In the genomic region with DNA sequence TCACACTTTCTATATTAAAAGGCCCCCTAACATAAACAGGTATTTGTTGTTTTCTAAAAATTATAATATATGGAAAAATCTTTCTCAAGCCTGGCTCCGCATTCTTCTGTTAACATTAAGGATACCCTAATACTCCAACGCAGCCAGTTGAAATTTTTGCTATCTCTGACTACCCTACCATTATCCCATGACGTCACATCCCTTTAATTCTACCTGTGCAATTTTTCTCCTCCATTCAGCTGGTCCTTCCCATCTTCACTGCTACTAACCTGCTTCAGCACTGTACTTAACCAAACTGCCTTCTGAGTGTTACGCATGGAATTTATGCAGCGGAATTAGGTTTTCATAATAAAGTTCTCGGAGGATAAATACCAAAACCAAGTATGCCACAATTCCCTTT, we compare ENCODE assay signal across 9 cellular contexts. TPM values are rescaled to one million over a fixed set of nuclear protein-coding genes. Genes with fewer than 3 reads are reported as not detected.
DNase-seq lines count a peak whose midpoint lies in the region; ATAC-seq, FAIRE-seq and TF ChIP-seq lines count a peak whose summit lies in the region.
"Had no signal": no experiment of that assay in that cellular context is flagged by ENCODE, and none has a peak within 500 bp of the region (broad histone marks: within the 10 kb centered on the region; RNA-seq: fewer than 3 reads in every experiment).

No MANE protein-coding gene starts in this region.

- H3K79me2 ChIP-seq in DOHH2 (ENCODE audit: control insufficient read depth, low read length) (peaks cover 4% of the 10 kb centered on the region), OCI-LY1 (ENCODE audit: insufficient read depth, low read length) (peaks cover 14% of the 10 kb centered on the region), endothelial cell of umbilical vein (ENCODE audit: control insufficient read depth, insufficient read depth, low read length) (peaks cover 12% of the 10 kb centered on the region), parathyroid adenoma (peaks cover 4% of the 10 kb centered on the region)

- intact Hi-C loops in endothelial cell of umbilical vein (cut with micrococcal nuclease) = loop anchor here (10.0 kb wide), 5 partner anchors 295 to 1735 kb away; a partner anchor contains a TSS

- POLR2A ChIA-PET in endothelial cell of umbilical vein (lab: Charles Lee) = no interaction called here

- in situ Hi-C loops in GM13977 (cut with MboI; ENCODE audit: low pct_unique_long_range_greater_than_20kb, low sequenced_read_pairs, unreplicated experiment) = no loop called here

- CTCF ChIA-PET in endothelial cell of umbilical vein (lab: Charles Lee) = no interaction called here

- H3K27me3 ChIP-seq in DOHH2 (ENCODE audit: control insufficient read depth, low read length) = no peaks in the 10 kb centered on the region
- H3K27me3 ChIP-seq in OCI-LY1 (ENCODE audit: insufficient read depth, low read length) = no peaks in the 10 kb centered on the region
- no peaks in the 10 kb centered on the region for H3K27me3 ChIP-seq in endothelial cell of umbilical vein (ENCODE audit: control insufficient read depth in 2 of 2, insufficient read depth in 2 of 2, low read length in 2 of 2)
- H3K27me3 ChIP-seq in parathyroid adenoma (ENCODE audit: control insufficient read depth, insufficient read depth, low read length) = no peaks in the 10 kb centered on the region

- no peak for FAIRE-seq in endothelial cell of umbilical vein (lab: Jason Lieb, UNC)

- H3K9ac ChIP-seq in OCI-LY1 (ENCODE audit: low read length) (peak overlapping the region; percentile 90), endothelial cell of umbilical vein (replicated peaks; ENCODE audit: extremely low read depth, insufficient read depth, low read length) (peak overlapping the region; percentile 94), parathyroid adenoma (no peak overlapping the region)

- H3K4me2 ChIP-seq in DOHH2 (ENCODE audit: low read length) (peak overlapping the region; percentile 84), OCI-LY1 (ENCODE audit: low read length) (peak overlapping the region; percentile 98), endothelial cell of umbilical vein (ENCODE audit: insufficient read depth, low read length) (peak overlapping the region; percentile 87), parathyroid adenoma (ENCODE audit: low read length) (peak overlapping the region; percentile 73)

- H3K9me3 ChIP-seq in DOHH2 (ENCODE audit: control insufficient read depth, insufficient read depth, low read length) (no peaks in the 10 kb centered on the region), OCI-LY1 (ENCODE audit: low read length) (no peaks in the 10 kb centered on the region), endothelial cell of umbilical vein (replicated peaks; ENCODE audit: control insufficient read depth, insufficient read depth, low read length) (no peaks in the 10 kb centered on the region), parathyroid adenoma (ENCODE audit: control insufficient read depth, low read length) (no peaks in the 10 kb centered on the region)

- BruUV-seq in endothelial cell of umbilical vein (replicated peaks; lab: Mats Ljungman, UMichigan) = no TSS peak

- H3K4me1 ChIP-seq in DOHH2 (ENCODE audit: control insufficient read depth, low read length) (peaks cover 35% of the 10 kb centered on the region), OCI-LY1 (ENCODE audit: insufficient read depth, low read length, severe bottlenecking) (peaks cover 24% of the 10 kb centered on the region), endothelial cell of umbilical vein (ENCODE audit: control insufficient read depth, extremely low read depth, insufficient read depth, low read length) (peaks cover 6% of the 10 kb centered on the region), parathyroid adenoma (no peaks in the 10 kb centered on the region)

- H3K9me2 ChIP-seq in DOHH2 (replicated peaks; ENCODE audit: control insufficient read depth, low read length) (no peaks in the 10 kb centered on the region), OCI-LY1 (ENCODE audit: low read depth, low read length) (no peaks in the 10 kb centered on the region)

- H3K27ac ChIP-seq in DOHH2 (ENCODE audit: low read depth, low read length) = peak overlapping the region; percentile 82; the same call in 1 of the 2 replicates
- H3K27ac ChIP-seq in OCI-LY1 (ENCODE audit: low read depth, low read length, poor library complexity, severe bottlenecking) = no peak overlapping the region
- no peak overlapping the region for H3K27ac ChIP-seq in endothelial cell of umbilical vein (ENCODE audit: insufficient read depth, low read depth, low read length)
- H3K27ac ChIP-seq in parathyroid adenoma = no peak overlapping the region

- H3K4me3 ChIP-seq in DOHH2 (ENCODE audit: low read length) (peak overlapping the region; percentile 97), OCI-LY1 (ENCODE audit: low read depth, low read length, poor library complexity, severe bottlenecking) (peak overlapping the region; percentile 91), endothelial cell of umbilical vein (replicated peaks in 1 of 3; ENCODE audit: insufficient read depth in 1 of 3, low read depth in 1 of 3, low read length in 3 of 3) (peak overlapping the region; percentile 71 to 91 (median 77)), parathyroid adenoma (ENCODE audit: low read depth, low read length) (peak overlapping the region; percentile 79)

- dilution Hi-C loops in endothelial cell of umbilical vein (cut with MboI; ENCODE audit: extremely low pct_ligation_motif_present, low sequenced_read_pairs) = loop anchor here (10.0 kb wide), 1 partner anchor 75 kb away; no protein-coding TSS in a partner anchor

- no peak overlapping the region for H2AFZ ChIP-seq in OCI-LY1 (ENCODE audit: low read length)
- no peak overlapping the region for H2AFZ ChIP-seq in endothelial cell of umbilical vein (ENCODE audit: low read depth, low read length)
- H2AFZ ChIP-seq in parathyroid adenoma = peak overlapping the region; percentile 87

- DNase-seq in endothelial cell of umbilical vein (ENCODE audit: low read depth, low spot score) = no peak
- DNase-seq in omental fat pad (ENCODE audit: low spot score) = no peak
- DNase-seq in GM13977 (ENCODE audit: low spot score) = no peak
- DNase-seq in stimulated activated CD4-positive, alpha-beta T cell treated with anti-CD3 and anti-CD28 coated beads, Interleukin-15, amount 100 ng/mL, for 24 hours = no peak
- DNase-seq: effector CD4-positive, alpha-beta T cell had no signal

- peaks cover 4% of the 10 kb centered on the region for H3F3A ChIP-seq in DOHH2 (ENCODE audit: control insufficient read depth, insufficient read depth)
- peaks cover 2% of the 10 kb centered on the region; the same call in 1 of the 2 replicates for H3F3A ChIP-seq in OCI-LY1 (ENCODE audit: insufficient read depth, low read length)

- TF ChIP-seq CTCF in DOHH2 (IDR thresholded peaks at IDR 0.05; ENCODE audit: low read depth, low read length, poor library complexity, severe bottlenecking) (no peak), OCI-LY1 (IDR thresholded peaks at IDR 0.05; ENCODE audit: low read length) (no peak), endothelial cell of umbilical vein (IDR thresholded peaks at IDR 0.05; ENCODE audit: extremely low read depth in 1 of 2, insufficient read depth in 1 of 2, low read depth in 1 of 2, low read length in 2 of 2) (no peak), parathyroid adenoma (IDR thresholded peaks at IDR 0.05) (no peak), omental fat pad (IDR thresholded peaks at IDR 0.05) (no peak), GM13977 (IDR thresholded peaks at IDR 0.05; ENCODE audit: extremely low read depth, insufficient read depth, missing control alignments) (no peak)

- no peak for TF ChIP-seq POLR2A in endothelial cell of umbilical vein (IDR thresholded peaks at IDR 0.05; ENCODE audit: low read depth, low read length)

- no peaks in the 10 kb centered on the region for H3K9me1 ChIP-seq in endothelial cell of umbilical vein (replicated peaks; ENCODE audit: control insufficient read depth, extremely low read depth, insufficient read depth, low read length)

- H4K20me1 ChIP-seq in DOHH2 (ENCODE audit: control insufficient read depth, insufficient read depth, low read depth, low read length) (no peaks in the 10 kb centered on the region), OCI-LY1 (ENCODE audit: insufficient read depth, low read length) (no peaks in the 10 kb centered on the region), endothelial cell of umbilical vein (replicated peaks; ENCODE audit: control insufficient read depth, extremely low read depth, insufficient read depth, low read length) (no peaks in the 10 kb centered on the region)

- peaks cover 23% of the 10 kb centered on the region for H3K36me3 ChIP-seq in DOHH2 (ENCODE audit: control insufficient read depth, low read length)
- peaks cover 17% of the 10 kb centered on the region; the same call in 1 of the 2 replicates for H3K36me3 ChIP-seq in OCI-LY1 (ENCODE audit: insufficient read depth, low read length)
- H3K36me3 ChIP-seq in endothelial cell of umbilical vein (ENCODE audit: control insufficient read depth in 2 of 2, extremely low read depth in 1 of 2, insufficient read depth in 2 of 2, low read length in 2 of 2) = no peaks in the 10 kb centered on the region
- H3K36me3 ChIP-seq in parathyroid adenoma (ENCODE audit: control insufficient read depth, insufficient read depth, low read length) = no peaks in the 10 kb centered on the region

- ATAC-seq in GM19452 (IDR thresholded peaks at IDR 0.05; ENCODE audit: unreplicated experiment) = no peak
- ATAC-seq in omental fat pad (ENCODE audit: low FRiP score) = no peak

TF ChIP-seq in endothelial cell of umbilical vein, 7 proteins besides CTCF, POLR2A, EP300 and RAD21 (continues in another document):
- TF ChIP-seq EZH2 (IDR thresholded peaks at IDR 0.05; ENCODE audit: borderline replicate concordance, low read depth, low read length, severe bottlenecking) = no peak

RNA-seq across cellular contexts. Expression of a gene that starts 1.0 kb away (rescaled TPM):
- total RNA-seq in endothelial cell of umbilical vein (17.8 and 19.9 TPM in 2 replicates), omental fat pad (10 to 100 TPM in 3 of 4 donors, 1 to 10 TPM in 1; 9.8 to 19.6 (median 17.4) TPM)
- polyA plus RNA-seq in endothelial cell of umbilical vein = 5.7 and 7.6 TPM in 2 replicates
- polyA plus RNA-seq in endothelial cell of umbilical vein (2011; cell fraction: cytosol; rRNA removed) = 14.0 and 16.2 TPM in 2 replicates
- 19.3 and 23.2 TPM in 2 replicates for polyA plus RNA-seq in endothelial cell of umbilical vein (2011; cell fraction: nucleus; rRNA removed)
- polyA plus RNA-seq in endothelial cell of umbilical vein (2012) = 15.8 and 22.2 TPM in 2 replicates
- 2.5 and 3.5 TPM in 2 replicates for polyA minus RNA-seq in endothelial cell of umbilical vein
- 3.8 TPM for polyA minus RNA-seq in endothelial cell of umbilical vein (2011; cell fraction: cytosol; rRNA and poly(A)+ RNA removed)
- polyA minus RNA-seq in endothelial cell of umbilical vein (2011; cell fraction: nucleus; rRNA and poly(A)+ RNA removed) = 6.1 and 7.8 TPM in 2 replicates

RNA-seq across cellular contexts. Expression of a gene that starts 19.4 kb away (rescaled TPM):
- total RNA-seq in endothelial cell of umbilical vein (10.8 and 11.5 TPM in 2 replicates), omental fat pad (1 to 10 TPM; 5.5 to 7.4 (median 5.7) TPM)
- 6.8 and 7.1 TPM in 2 replicates for polyA plus RNA-seq in endothelial cell of umbilical vein
- polyA plus RNA-seq in endothelial cell of umbilical vein (2011; cell fraction: cytosol; rRNA removed) = 7.2 and 8.2 TPM in 2 replicates
- 4.1 and 5.1 TPM in 2 replicates for polyA plus RNA-seq in endothelial cell of umbilical vein (2011; cell fraction: nucleus; rRNA removed)
- polyA plus RNA-seq in endothelial cell of umbilical vein (2012) = 13.9 and 16.3 TPM in 2 replicates
- polyA minus RNA-seq in endothelial cell of umbilical vein = 20.3 and 21.7 TPM in 2 replicates
- 9.9 TPM for polyA minus RNA-seq in endothelial cell of umbilical vein (2011; cell fraction: cytosol; rRNA and poly(A)+ RNA removed)
- 2.6 and 4.0 TPM in 2 replicates for polyA minus RNA-seq in endothelial cell of umbilical vein (2011; cell fraction: nucleus; rRNA and poly(A)+ RNA removed)
